ENCODE assay signal across 19 cellular contexts in genomic region chr11:44764583-44764982, GRCh38. TPM values are rescaled to one million over a fixed set of nuclear protein-coding genes. Genes with fewer than 3 reads are reported as not detected.
"Had no signal": no experiment of that assay in that cellular context is flagged by ENCODE, and none has a peak within 500 bp of the region (broad histone marks: within the 10 kb centered on the region; RNA-seq: fewer than 3 reads in every experiment).

No MANE protein-coding gene starts in this region.

- H3K27me3 ChIP-seq: body of pancreas, tibial artery had no signal

- H3K4me1 Mint-ChIP-seq: stimulated activated memory B cell treated with anti-CD40 and anti-IgM and Interleukin-4, amounts not matched to agents 10 μg/mL and 1 μg/mL and 100 μg/mL, for 72 hours had no signal

- H3K4me1 ChIP-seq: prostate gland had no signal

- H3K4me3 Mint-ChIP-seq: activated CD8-positive, alpha-beta memory T cell treated with anti-CD3 and anti-CD28 coated beads, Interleukin-2, amount 10 ng/mL, durations not matched to agents 7 days and 5 days; effector memory CD8-positive, alpha-beta T cell; nephron progenitor cell; stimulated activated memory B cell treated with anti-CD40 and anti-IgM and Interleukin-4, amounts not matched to agents 10 μg/mL and 1 μg/mL and 100 μg/mL, for 72 hours had no signal

- H3K9me3 Mint-ChIP-seq: effector memory CD8-positive, alpha-beta T cell had no signal

- H3K36me3 ChIP-seq: prostate gland, tibial artery had no signal

- ATAC-seq: activated CD8-positive, alpha-beta memory T cell treated with anti-CD3 and anti-CD28 coated beads, Interleukin-2, amount 10 ng/mL, durations not matched to agents 7 days and 5 days; body of pancreas; effector memory CD8-positive, alpha-beta T cell; left colon; mucosa of descending colon; SK-N-SH treated with all-trans-retinoic acid at 6 μM for 48 hours; stimulated activated memory B cell treated with anti-CD40 and anti-IgM and Interleukin-4, amounts not matched to agents 10 μg/mL and 1 μg/mL and 100 μg/mL, for 72 hours had no signal

- H3K4me3 ChIP-seq: body of pancreas, mucosa of descending colon, prostate gland, tibial artery had no signal

- H3K36me3 Mint-ChIP-seq: activated CD8-positive, alpha-beta memory T cell treated with anti-CD3 and anti-CD28 coated beads, Interleukin-2, amount 10 ng/mL, durations not matched to agents 7 days and 5 days had no signal

- DNase-seq: activated CD4-positive, alpha-beta T cell treated with anti-CD3 and anti-CD28 coated beads, Interleukin-2, amount 50 U/mL, for 4 hours; activated CD4-positive, CD25-positive, alpha-beta regulatory T cell treated with anti-CD3 and anti-CD28 coated beads, Interleukin-2, amount 50 U/mL, for 72 hours; activated CD8-positive, alpha-beta memory T cell treated with anti-CD3 and anti-CD28 coated beads, Interleukin-2, amount 10 ng/mL, durations not matched to agents 7 days and 5 days; activated effector memory CD4-positive, alpha-beta T cell treated with anti-CD3 and anti-CD28 coated beads, Interleukin-2, amount 50 U/mL, for 16 hours; activated T-cell treated with anti-CD3 and anti-CD28 coated beads, Interleukin-2, amount 50 U/mL, for 1 hour; body of pancreas; cerebellar nuclear complex; dermis blood vessel endothelial cell; effector memory CD8-positive, alpha-beta T cell; left colon; mammary epithelial cell; mucosa of descending colon; nephron progenitor cell; SHP77 had no signal

- H3K27ac Mint-ChIP-seq: activated CD8-positive, alpha-beta memory T cell treated with anti-CD3 and anti-CD28 coated beads, Interleukin-2, amount 10 ng/mL, durations not matched to agents 7 days and 5 days; effector memory CD8-positive, alpha-beta T cell; stimulated activated memory B cell treated with anti-CD40 and anti-IgM and Interleukin-4, amounts not matched to agents 10 μg/mL and 1 μg/mL and 100 μg/mL, for 72 hours had no signal

- H3K9me3 ChIP-seq: body of pancreas, mucosa of descending colon, prostate gland, tibial artery had no signal

- H3K27ac ChIP-seq: body of pancreas, epithelial cell of prostate, prostate gland had no signal

RNA-seq across cellular contexts. Expression of gene TSPAN18, which starts 37.8 kb away (rescaled TPM):
- total RNA-seq: mammary epithelial cell had no signal
